25 cellular contexts compared by ENCODE assay signal in genomic region chr4:137451150-137451850, GRCh38.
DNase-seq lines count a peak whose midpoint lies in the region; ATAC-seq, FAIRE-seq and TF ChIP-seq lines count a peak whose summit lies in the region.
"Had no signal": no experiment of that assay in that cellular context is flagged by ENCODE, and none has a peak within 500 bp of the region (broad histone marks: within the 10 kb centered on the region; RNA-seq: fewer than 3 reads in every experiment).

No MANE protein-coding gene starts in this region.

- H3K4me3 Mint-ChIP-seq in H9 (0 out of 5 replicates have a peak overlapping the region, but pooled peaks of 1 of the 2 experiments have one; percentile 32), neural progenitor cell (no peak overlapping the region)
- H3K4me3 Mint-ChIP-seq: CD8-positive, alpha-beta memory T cell had no signal

- H3K4me3 ChIP-seq in H1 (ENCODE audit: extremely low read depth in 1 of 4, insufficient read depth in 2 of 4, low read depth in 3 of 4, low read length in 4 of 4) (peak overlapping the region in 1 of 4 experiments; percentile 14; a peak in 1 of 8 replicates), iPS-18a (ENCODE audit: low read length) (peak overlapping the region; percentile 7), neural progenitor cell (no peak overlapping the region)
- H3K4me3 ChIP-seq: BLaER1, K562 had no signal

- H2AK5ac ChIP-seq in H9 (ENCODE audit: insufficient read length, low read length) (no peak overlapping the region), H1 (ENCODE audit: low read depth, low read length) (no peak overlapping the region)

- H3K23ac ChIP-seq in H9 (ENCODE audit: insufficient read length, low read depth, low read length) (no peak overlapping the region), H1 (ENCODE audit: insufficient read length) (no peak overlapping the region)

- peak overlapping the region; percentile 29 for H3K4me2 ChIP-seq in H9 (ENCODE audit: insufficient read depth, insufficient read length, low read length)
- peak overlapping the region; percentile 21 to 51; a peak in 2 of 4 replicates for H3K4me2 ChIP-seq in H1 (ENCODE audit: insufficient read depth in 1 of 2, low read depth in 2 of 2, low read length in 2 of 2)
- H3K4me2 ChIP-seq in neural progenitor cell: no peak overlapping the region
- H3K4me2 ChIP-seq: BLaER1 had no signal

- H3K27ac Mint-ChIP-seq in H9: peak overlapping the region; percentile 91 to 94 (median 91); a peak in 5 of 7 replicates
- no peak overlapping the region for H3K27ac Mint-ChIP-seq in neural progenitor cell
- H3K27ac Mint-ChIP-seq: CD8-positive, alpha-beta memory T cell had no signal

- H2BK5ac ChIP-seq in H9 (ENCODE audit: insufficient read length, low read length): no peak overlapping the region
- peak overlapping the region; percentile 19; the same call in 1 of the 2 replicates for H2BK5ac ChIP-seq in H1 (ENCODE audit: low read depth, low read length)

- no peaks in the 10 kb centered on the region for H3K27me3 ChIP-seq in H9 (ENCODE audit: insufficient read depth, low read length)
- no peaks in the 10 kb centered on the region for H3K27me3 ChIP-seq in H1 (replicated peaks in 1 of 4; ENCODE audit: control insufficient read depth in 3 of 4, extremely low read depth in 1 of 4, insufficient read depth in 3 of 4, low read length in 3 of 4)
- no peaks in the 10 kb centered on the region for H3K27me3 ChIP-seq in iPS-18a (ENCODE audit: control insufficient read depth, insufficient read depth, low read length)
- no peaks in the 10 kb centered on the region for H3K27me3 ChIP-seq in neural progenitor cell
- H3K27me3 ChIP-seq: BLaER1 had no signal

- no peak overlapping the region for H3K4ac ChIP-seq in H9 (ENCODE audit: low read depth, low read length)
- no peak overlapping the region for H3K4ac ChIP-seq in H1 (replicated peaks; ENCODE audit: insufficient read length, low read depth, low read length)

- no peak for TF ChIP-seq EP300 in H1 (IDR thresholded peaks at IDR 0.05; ENCODE audit: borderline replicate concordance in 1 of 2, low read depth in 2 of 2, low read length in 2 of 2)

- H3K14ac ChIP-seq in H9 (ENCODE audit: insufficient read depth, low read length) (no peak overlapping the region), H1 (ENCODE audit: insufficient read length) (no peak overlapping the region)

- peak overlapping the region; percentile 68 for H3K27ac ChIP-seq in H9 (ENCODE audit: insufficient read length, low read depth, low read length)
- no peak overlapping the region for H3K27ac ChIP-seq in H1 (ENCODE audit: low read depth, low read length)
- no peak overlapping the region for H3K27ac ChIP-seq in iPS-18a (ENCODE audit: low read length)
- H3K27ac ChIP-seq in neural progenitor cell: no peak overlapping the region
- H3K27ac ChIP-seq: BLaER1, HL-60 had no signal

- no peaks in the 10 kb centered on the region for H3K23me2 ChIP-seq in H9 (ENCODE audit: insufficient read length, low read depth, low read length, poor library complexity, severe bottlenecking)
- H3K23me2 ChIP-seq in H1 (ENCODE audit: low read depth, low read length): no peaks in the 10 kb centered on the region

- H3K9me3 Mint-ChIP-seq in H9 (peaks cover 0 to 2% of the 10 kb centered on the region in 2 experiments; a peak in 1 of 5 replicates), neural progenitor cell (peaks cover 2% of the 10 kb centered on the region)

- peak; percentile 85 for FAIRE-seq in H1 (lab: Jason Lieb, UNC)
- FAIRE-seq: A204.1, GM12892, HTR-8/SVneo, K562 had no signal

- H3F3A ChIP-seq in neural progenitor cell (ENCODE audit: low read depth): no peaks in the 10 kb centered on the region

- H3K27me3 Mint-ChIP-seq in H9 (ENCODE audit: low read depth) (no peaks in the 10 kb centered on the region), neural progenitor cell (ENCODE audit: insufficient read depth, low read depth) (peaks cover 2% of the 10 kb centered on the region)

- no peak overlapping the region for H3K9ac ChIP-seq in H9 (ENCODE audit: extremely low read depth, insufficient read length, low read length)
- H3K9ac ChIP-seq in H1 (replicated peaks in 1 of 4; ENCODE audit: extremely low read depth in 1 of 4, low read depth in 3 of 4, low read length in 3 of 4): no peak overlapping the region; a peak in 1 of 7 replicates
- no peak overlapping the region for H3K9ac ChIP-seq in iPS-18a (ENCODE audit: low read length)
- H3K9ac ChIP-seq in neural progenitor cell: no peak overlapping the region
- H3K9ac ChIP-seq: BLaER1 had no signal

- no peak for ATAC-seq in GM18519 (IDR thresholded peaks at IDR 0.05; ENCODE audit: low FRiP score, unreplicated experiment)
- ATAC-seq: K562 had no signal

- no peak overlapping the region for H3K56ac ChIP-seq in H9 (ENCODE audit: insufficient read length, low read depth, low read length)
- no peak overlapping the region for H3K56ac ChIP-seq in H1 (replicated peaks; ENCODE audit: insufficient read length, low read depth, low read length)

- H3K36me3 Mint-ChIP-seq in H9 (ENCODE audit: insufficient read depth in 1 of 3, low read depth in 3 of 3): peaks cover 2 to 13% (median 6%) of the 10 kb centered on the region in 3 experiments; a peak in 6 of 7 replicates
- H3K36me3 Mint-ChIP-seq in neural progenitor cell: no peaks in the 10 kb centered on the region
- H3K36me3 Mint-ChIP-seq: CD8-positive, alpha-beta memory T cell had no signal

- H2BK12ac ChIP-seq in H9 (ENCODE audit: insufficient read length, low read depth, low read length) (no peak overlapping the region), H1 (ENCODE audit: low read depth, low read length) (no peak overlapping the region)

- H3K9me3 ChIP-seq in H9 (ENCODE audit: control insufficient read depth, low read depth, low read length) (no peaks in the 10 kb centered on the region), H1 (ENCODE audit: insufficient read depth in 2 of 2, low read depth in 1 of 2, low read length in 1 of 2) (no peaks in the 10 kb centered on the region), iPS-18a (ENCODE audit: control insufficient read depth, low read depth, low read length) (no peaks in the 10 kb centered on the region), neural progenitor cell (ENCODE audit: low read depth) (no peaks in the 10 kb centered on the region)
- H3K9me3 ChIP-seq: BLaER1 had no signal

- H2BK15ac ChIP-seq in H9 (ENCODE audit: low read depth, low read length) (no peak overlapping the region), H1 (ENCODE audit: low read length) (no peak overlapping the region)

- H2BK120ac ChIP-seq in H9 (ENCODE audit: low read depth, low read length, poor library complexity, severe bottlenecking): no peak overlapping the region
- H2BK120ac ChIP-seq in H1 (replicated peaks; ENCODE audit: low read depth, low read length): peak overlapping the region; percentile 65

- in situ Hi-C loops in G401 (cut with HindIII; ENCODE audit: low sequenced_read_pairs): no loop called here
- in situ Hi-C loops in KBM-7 (cut with MboI; ENCODE audit: low pct_unique_long_range_greater_than_20kb, low sequenced_read_pairs): no loop called here

- no peak for TF ChIP-seq CTCF in H9 (conservative IDR thresholded peaks at IDR 0.05)
- no peak for TF ChIP-seq CTCF in H1 (IDR thresholded peaks at IDR 0.05; ENCODE audit: control extremely low read depth in 1 of 3, insufficient read depth in 1 of 3, low read depth in 1 of 3, low read length in 3 of 3)
- no peak for TF ChIP-seq CTCF in neural progenitor cell (IDR thresholded peaks at IDR 0.05)

- H3K18ac ChIP-seq in H9 (ENCODE audit: insufficient read length, low read depth, low read length) (no peak overlapping the region), H1 (ENCODE audit: extremely low read depth, low read length) (no peak overlapping the region)

- CTCF ChIA-PET in H1 (lab: Charles Lee; ENCODE audit: partially characterized antibody): no interaction called here

- WGBS in H9 (ENCODE audit: extremely low coverage, insufficient read length, low lambda C conversion rate): no CpG with 5 or more reads among the region's 3 CpGs
- 13% methylated on average over 3 of the region's 3 CpGs; no CpG with 5 or more reads in 1 of the 2 experiments for WGBS in H1 (ENCODE audit: extremely low coverage in 1 of 2, insufficient coverage in 1 of 2, insufficient read length in 1 of 2, insufficient replicate concordance in 2 of 2, low coverage in 1 of 2, low lambda C conversion rate in 2 of 2, missing lambda C conversion rate in 1 of 2), 2 experiments

- peaks cover 30 to 37% of the 10 kb centered on the region in 2 experiments for H3K4me1 Mint-ChIP-seq in H9
- no peaks in the 10 kb centered on the region for H3K4me1 Mint-ChIP-seq in neural progenitor cell
- H3K4me1 Mint-ChIP-seq: CD8-positive, alpha-beta memory T cell had no signal

- no peak for TF ChIP-seq POLR2A in H1 (IDR thresholded peaks at IDR 0.05; ENCODE audit: control extremely low read depth in 1 of 2, low read depth in 2 of 2, low read length in 2 of 2)

- H4K8ac ChIP-seq in H9 (replicated peaks; ENCODE audit: insufficient read length, low read depth, low read length) (no peak overlapping the region), H1 (ENCODE audit: extremely low read depth, insufficient read depth, low read length) (no peak overlapping the region)

- peaks cover 2% of the 10 kb centered on the region; the same call in 1 of the 2 replicates for H3K4me1 ChIP-seq in H9 (ENCODE audit: insufficient read depth, low read length)
- peaks cover 0 to 11% (median 4%) of the 10 kb centered on the region in 4 experiments; a peak in 2 of 7 replicates for H3K4me1 ChIP-seq in H1 (replicated peaks in 1 of 4; ENCODE audit: control insufficient read depth in 3 of 4, insufficient read depth in 4 of 4, low read length in 3 of 4)
- peaks cover 22% of the 10 kb centered on the region for H3K4me1 ChIP-seq in iPS-18a (ENCODE audit: control insufficient read depth, low read depth, low read length)
- H3K4me1 ChIP-seq in neural progenitor cell: no peaks in the 10 kb centered on the region
- H3K4me1 ChIP-seq: BLaER1 had no signal

- no peak overlapping the region for H3T11ph ChIP-seq in H9 (ENCODE audit: low read length)

- no peaks in the 10 kb centered on the region for H3K79me2 ChIP-seq in H9 (ENCODE audit: insufficient read depth, low read length)
- H3K79me2 ChIP-seq in H1 (ENCODE audit: control insufficient read depth in 1 of 2, insufficient read depth in 2 of 2, low read length in 2 of 2): no peaks in the 10 kb centered on the region
- no peaks in the 10 kb centered on the region for H3K79me2 ChIP-seq in neural progenitor cell (ENCODE audit: low read depth)

- H4K91ac ChIP-seq in H9 (ENCODE audit: insufficient read length, low read depth, low read length) (no peak overlapping the region), H1 (replicated peaks; ENCODE audit: insufficient read length, low read length) (no peak overlapping the region)

- H4K20me1 ChIP-seq in H9 (ENCODE audit: control insufficient read depth, insufficient read depth, insufficient read length) (no peaks in the 10 kb centered on the region), H1 (replicated peaks in 1 of 2; ENCODE audit: control insufficient read depth in 1 of 2, insufficient read depth in 2 of 2, low read length in 2 of 2) (no peaks in the 10 kb centered on the region), neural progenitor cell (ENCODE audit: low read depth) (no peaks in the 10 kb centered on the region)
- H4K20me1 ChIP-seq: BLaER1 had no signal

- no peak for TF ChIP-seq RAD21 in H1 (IDR thresholded peaks at IDR 0.05 in 1 of 2, conservative IDR thresholded peaks at IDR 0.05 in 1 of 2; ENCODE audit: low read depth in 2 of 2, low read length in 2 of 2)

- no peak overlapping the region for H4K5ac ChIP-seq in H9 (ENCODE audit: insufficient read length, low read depth, low read length)
- H4K5ac ChIP-seq in H1 (ENCODE audit: insufficient read length, low read depth, low read length): no peak overlapping the region

- H3K36me3 ChIP-seq in H1 (ENCODE audit: control insufficient read depth in 2 of 4, insufficient read depth in 4 of 4, low read length in 3 of 4) (no peaks in the 10 kb centered on the region), iPS-18a (ENCODE audit: control insufficient read depth, low read depth, low read length) (no peaks in the 10 kb centered on the region), neural progenitor cell (no peaks in the 10 kb centered on the region)
- H3K36me3 ChIP-seq: BLaER1 had no signal

- H2BK20ac ChIP-seq in H9 (ENCODE audit: low read depth, low read length, poor library complexity, severe bottlenecking): no peak overlapping the region
- H2BK20ac ChIP-seq in H1 (ENCODE audit: low read length): peak overlapping the region; percentile 76; the same call in 1 of the 2 replicates

- POLR2A ChIA-PET in H1 (lab: Charles Lee; ENCODE audit: partially characterized antibody): interaction anchor here (0.9 to 1.0 kb wide), 2 partner anchors 17 kb away, joined by 3 read pairs; no protein-coding TSS in a partner anchor

- DNase-seq in H9 (no peak), H1 (ENCODE audit: low read depth in 1 of 2, low spot score in 2 of 2) (peak in 1 of 2 experiments; percentile 46), neural progenitor cell (ENCODE audit: low spot score) (no peak), G401 (ENCODE audit: low spot score) (no peak), cerebellar cortex (ENCODE audit: low spot score) (no peak), KBM-7 (no peak)
- DNase-seq: CD8-positive, alpha-beta memory T cell; DMS79 treated with DMSO at 0.1 percent for 48 hours; GF-D8; HCEC 1CT; NCI-H1436; NCI-H2029; NCI-H2171 treated with DMSO at 0.1 percent for 48 hours; NCI-H446 treated with DMSO at 0.1 percent for 48 hours; NK-92 treated with Interleukin-12 subunit alpha and Interleukin-12 subunit beta, amount 100 ng/mL, for 24 hours; OCI-M1; SHP77 treated with DMSO at 0.1 percent for 48 hours had no signal

- H3K79me1 ChIP-seq in H9 (ENCODE audit: insufficient read depth, low read depth, low read length, poor library complexity, severe bottlenecking) (no peaks in the 10 kb centered on the region), H1 (ENCODE audit: low read depth, low read length) (no peaks in the 10 kb centered on the region)

- H2AFZ ChIP-seq in H9 (ENCODE audit: low read length) (no peak overlapping the region), H1 (ENCODE audit: low read length) (no peak overlapping the region), neural progenitor cell (replicated peaks) (peak overlapping the region; percentile 30)
